In genomic region chr17:7634384-7634783, GRCh38 we compare ENCODE assay signal across 8 cellular contexts. TPM values are rescaled to one million over a fixed set of nuclear protein-coding genes. Genes with fewer than 3 reads are reported as not detected.
DNase-seq lines count a peak whose midpoint lies in the region; ATAC-seq and TF ChIP-seq lines count a peak whose summit lies in the region.

No MANE protein-coding gene starts in this region.

- H3K4me1 ChIP-seq in adrenal gland (replicated peaks in 1 of 2) (no peaks in the 10 kb centered on the region), tibial artery (no peaks in the 10 kb centered on the region)

- DNase-seq in D341Med (ENCODE audit: low spot score) (peak; percentile 77), HuH-7 (ENCODE audit: low spot score) (peak; percentile 64), adrenal gland (peak; percentile 64 to 85 (median 81)), left colon (peak in 1 of 2 donors; percentile 48), SIG-M5 treated with dmso at 0.1 percent for 504 hours (lab: John Stamatoyannopoulos, UW; ENCODE audit: unreplicated experiment) (no peak), tibial artery (no peak)
- no peak for DNase-seq in natural killer cell treated with Interleukin-12 subunit alpha and Interleukin-12 subunit beta and Interleukin-15 and Interleukin-18, amount 100 ng/mL, for 72 hours (ENCODE audit: low spot score)

- peak; percentile 45 for ATAC-seq in left colon
- no peak for ATAC-seq in natural killer cell treated with Interleukin-12 subunit alpha and Interleukin-12 subunit beta and Interleukin-15 and Interleukin-18, amount 100 ng/mL, for 72 hours
- no peak for ATAC-seq in HG02852 (IDR thresholded peaks at IDR 0.05; ENCODE audit: unreplicated experiment)

- H3K9me3 ChIP-seq in adrenal gland (replicated peaks in 1 of 3) (no peaks in the 10 kb centered on the region), tibial artery (no peaks in the 10 kb centered on the region)

- intact Hi-C loops in adrenal gland (cut with DNase I): loop anchor here (5.0 to 10.0 kb wide), 3 partner anchors 50 to 150 kb away; partner anchors contain the start of genes TP53 (in 2 of the 2) and WRAP53 (in 2 of the 2)
- intact Hi-C loops in left colon (cut with DNase I, micrococcal nuclease): loop anchor here in 1 of 2 donors (10.0 kb wide), 1 partner anchor 50 kb away; the partner anchor contains the start of genes TP53 and WRAP53
- intact Hi-C loops in tibial artery (cut with DNase I; ENCODE audit: low total_unique reads): no loop called here

- no peak for TF ChIP-seq POLR2A in adrenal gland (IDR thresholded peaks at IDR 0.05)

- no peaks in the 10 kb centered on the region for H3K27me3 ChIP-seq in adrenal gland
- peaks cover 0 to 3% of the 10 kb centered on the region in 2 donors for H3K27me3 ChIP-seq in tibial artery

- 19 to 33% (median 25%) methylated on average over 5 of the region's 5 CpGs for WGBS in adrenal gland, 4 donors

- TF ChIP-seq CTCF in adrenal gland (IDR thresholded peaks at IDR 0.05): peak; percentile 19 to 87 (median 68)
- peak in 1 of 2 experiments; percentile 5 for TF ChIP-seq CTCF in tibial artery (IDR thresholded peaks at IDR 0.05)

- H3K27me3 Mint-ChIP-seq in natural killer cell treated with Interleukin-12 subunit alpha and Interleukin-12 subunit beta and Interleukin-15 and Interleukin-18, amount 100 ng/mL, for 72 hours: no peaks in the 10 kb centered on the region

- no peak overlapping the region for H3K27ac ChIP-seq in adrenal gland
- H3K27ac ChIP-seq in tibial artery: no peak overlapping the region

- H3K4me1 Mint-ChIP-seq in natural killer cell treated with Interleukin-12 subunit alpha and Interleukin-12 subunit beta and Interleukin-15 and Interleukin-18, amount 100 ng/mL, for 72 hours (ENCODE audit: low read depth in 2 of 2): no peaks in the 10 kb centered on the region

- H3K4me3 ChIP-seq in adrenal gland (no peak overlapping the region), tibial artery (no peak overlapping the region)

- no peaks in the 10 kb centered on the region for H3K9me3 Mint-ChIP-seq in natural killer cell treated with Interleukin-12 subunit alpha and Interleukin-12 subunit beta and Interleukin-15 and Interleukin-18, amount 100 ng/mL, for 72 hours

- no peak overlapping the region for H3K4me3 Mint-ChIP-seq in natural killer cell treated with Interleukin-12 subunit alpha and Interleukin-12 subunit beta and Interleukin-15 and Interleukin-18, amount 100 ng/mL, for 72 hours

- no peak overlapping the region for H3K27ac Mint-ChIP-seq in natural killer cell treated with Interleukin-12 subunit alpha and Interleukin-12 subunit beta and Interleukin-15 and Interleukin-18, amount 100 ng/mL, for 72 hours

- no peaks in the 10 kb centered on the region for H3K36me3 ChIP-seq in adrenal gland (replicated peaks in 1 of 2)
- H3K36me3 ChIP-seq in tibial artery: no peaks in the 10 kb centered on the region

- no peaks in the 10 kb centered on the region for H3K36me3 Mint-ChIP-seq in natural killer cell treated with Interleukin-12 subunit alpha and Interleukin-12 subunit beta and Interleukin-15 and Interleukin-18, amount 100 ng/mL, for 72 hours

RNA-seq across cellular contexts. Expression of gene SHBG, which starts 4.4 kb away (rescaled TPM):
- 1 to 10 TPM in 7 of 8 donors, under 1 TPM in 1; 0.30 to 2.9 (median 2.1) TPM for total RNA-seq in adrenal gland
- 1 to 10 TPM; 1.2 to 3.8 (median 2.0) TPM for polyA plus RNA-seq in adrenal gland
- not detected for total RNA-seq in left colon
- total RNA-seq in natural killer cell treated with Interleukin-12 subunit alpha and Interleukin-12 subunit beta and Interleukin-15 and Interleukin-18, amount 100 ng/mL, for 72 hours: not detected

RNA-seq across cellular contexts. Expression of gene SAT2, which starts 6.8 kb away (rescaled TPM):
- total RNA-seq in adrenal gland: 100 to 1,000 TPM; 190 to 403 (median 254) TPM
- 100 to 1,000 TPM; 190 to 700 (median 511) TPM for polyA plus RNA-seq in adrenal gland
- 10 to 100 TPM; 60.8 to 78.3 TPM for total RNA-seq in left colon
- 10 to 100 TPM; 32.8 to 41.1 TPM for total RNA-seq in natural killer cell treated with Interleukin-12 subunit alpha and Interleukin-12 subunit beta and Interleukin-15 and Interleukin-18, amount 100 ng/mL, for 72 hours

RNA-seq across cellular contexts. Expression of gene ATP1B2, which starts 16.3 kb away (rescaled TPM):
- total RNA-seq in adrenal gland (10 to 100 TPM in 5 of 8 donors, 1 to 10 TPM in 3; 1.2 to 32.6 (median 15.5) TPM), left colon (1 to 10 TPM in 1 of 2 donors, under 1 TPM in 1; 0.55 to 1.4 TPM)
- 1 to 10 TPM; 7.9 to 9.2 (median 8.5) TPM for polyA plus RNA-seq in adrenal gland
- under 1 TPM in 1 of 2 donors, not detected in 1; 0.25 TPM for total RNA-seq in natural killer cell treated with Interleukin-12 subunit alpha and Interleukin-12 subunit beta and Interleukin-15 and Interleukin-18, amount 100 ng/mL, for 72 hours

RNA-seq across cellular contexts. Expression of gene FXR2, which starts 19.7 kb away (rescaled TPM):
- 10 to 100 TPM; 35.6 to 67.6 (median 43.8) TPM for total RNA-seq in adrenal gland
- polyA plus RNA-seq in adrenal gland: 10 to 100 TPM; 42.2 to 73.1 (median 42.4) TPM
- total RNA-seq in left colon: 10 to 100 TPM; 24.9 to 29.5 TPM
- total RNA-seq in natural killer cell treated with Interleukin-12 subunit alpha and Interleukin-12 subunit beta and Interleukin-15 and Interleukin-18, amount 100 ng/mL, for 72 hours: 10 to 100 TPM; 42.7 to 56.6 TPM

RNA-seq across cellular contexts. Expression of gene SOX15, which starts 44.5 kb away (rescaled TPM):
- total RNA-seq in adrenal gland: 1 to 10 TPM in 1 of 8 donors, under 1 TPM in 5, not detected in 2; 0.42 to 2.0 (median 0.89) TPM
- 1 to 10 TPM in 2 of 3 donors, under 1 TPM in 1; 0.29 to 2.4 (median 1.9) TPM for polyA plus RNA-seq in adrenal gland
- under 1 TPM; 0.58 to 0.84 TPM for total RNA-seq in left colon
- under 1 TPM in 1 of 2 donors, not detected in 1; 0.26 TPM for total RNA-seq in natural killer cell treated with Interleukin-12 subunit alpha and Interleukin-12 subunit beta and Interleukin-15 and Interleukin-18, amount 100 ng/mL, for 72 hours

Comparison
In these comparisons a context has a peak if more than half of its experiments do, and no peak if none do; other contexts are left out.
1. DNase-seq: peak in D341Med (single experiment), HuH-7 (single experiment) and adrenal gland (7 of 7); none in SIG-M5 treated with dmso at 0.1 percent for 504 hours (single experiment), natural killer cell treated with Interleukin-12 subunit alpha and Interleukin-12 subunit beta and Interleukin-15 and Interleukin-18, amount 100 ng/mL, for 72 hours (single experiment) and tibial artery (0 of 2).